ENCODE assay signal across 24 cellular contexts in the genomic region with DNA sequence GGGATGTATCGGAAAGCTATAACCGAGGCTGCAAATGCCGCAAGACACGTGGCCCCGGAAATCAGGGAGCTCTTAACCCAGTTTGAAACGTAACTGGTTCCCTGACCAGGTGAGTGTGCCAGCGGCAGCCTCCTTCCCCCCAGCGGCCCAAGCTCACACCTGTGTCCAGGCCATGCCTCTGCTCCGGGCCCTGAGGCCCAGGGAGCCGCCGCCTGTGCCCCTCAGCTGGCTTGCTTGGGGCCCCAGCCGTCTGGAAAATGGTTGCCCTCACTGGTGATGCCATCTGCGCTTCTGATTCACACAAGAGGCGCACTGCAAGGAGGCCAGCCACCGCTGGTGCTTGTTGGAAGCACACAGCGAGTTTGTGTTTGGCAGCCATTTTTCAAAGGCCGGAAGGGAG. TPM values are rescaled to one million over a fixed set of nuclear protein-coding genes. Genes with fewer than 3 reads are reported as not detected.
A peak's percentile ranks its signal among the peaks of the same experiment; 100 is the strongest.
DNase-seq lines count a peak whose midpoint lies in the region; ATAC-seq and TF ChIP-seq lines count a peak whose summit lies in the region.
"Had no signal": no experiment of that assay in that cellular context is flagged by ENCODE, and none has a peak within 500 bp of the region (broad histone marks: within the 10 kb centered on the region; RNA-seq: fewer than 3 reads in every experiment).

No MANE protein-coding gene starts in this region.

- no peak for TF ChIP-seq EP300 in transverse colon (IDR thresholded peaks at IDR 0.05; ENCODE audit: low read depth)

- no peak for ATAC-seq in heart right ventricle
- no peak for ATAC-seq in HG02588 (IDR thresholded peaks at IDR 0.05; ENCODE audit: unreplicated experiment)
- ATAC-seq: A549; GM12878; naive thymus-derived CD8-positive, alpha-beta T cell; PC-3 had no signal

- H3K9ac ChIP-seq in colonic mucosa (ENCODE audit: low read depth in 2 of 2, low read length in 2 of 2), result peak overlapping the region in 1 of 2 donors; percentile 97

- no peaks in the 10 kb centered on the region for H3K27me3 ChIP-seq in left ventricle myocardium inferior (ENCODE audit: low read depth)
- H3K27me3 ChIP-seq in heart right ventricle, result no peaks in the 10 kb centered on the region
- H3K27me3 ChIP-seq in colonic mucosa, result no peaks in the 10 kb centered on the region
- H3K27me3 ChIP-seq in transverse colon, result no peaks in the 10 kb centered on the region
- H3K27me3 ChIP-seq: SJSA1 had no signal

- no peaks in the 10 kb centered on the region for H3K9me3 Mint-ChIP-seq in nephron
- H3K9me3 Mint-ChIP-seq: CD14-positive monocyte; memory B cell; naive thymus-derived CD8-positive, alpha-beta T cell had no signal

- H3K36me3 ChIP-seq in left ventricle myocardium inferior, result peaks cover 19% of the 10 kb centered on the region
- H3K36me3 ChIP-seq in heart right ventricle, result peaks cover 0 to 26% (median 11%) of the 10 kb centered on the region in 9 donors
- peaks cover 21% of the 10 kb centered on the region for H3K36me3 ChIP-seq in colonic mucosa
- H3K36me3 ChIP-seq in transverse colon, result peaks cover 0 to 21% (median 6%) of the 10 kb centered on the region in 4 donors
- H3K36me3 ChIP-seq: SJSA1 had no signal

- H3K9me3 ChIP-seq in left ventricle myocardium inferior (replicated peaks), result no peaks in the 10 kb centered on the region
- no peaks in the 10 kb centered on the region for H3K9me3 ChIP-seq in heart right ventricle
- H3K9me3 ChIP-seq in colonic mucosa, result no peaks in the 10 kb centered on the region
- H3K9me3 ChIP-seq in transverse colon, result no peaks in the 10 kb centered on the region
- H3K9me3 ChIP-seq: A549, SJSA1 had no signal

- TF ChIP-seq POLR2A in transverse colon (IDR thresholded peaks at IDR 0.05), result no peak

- H3K27ac Mint-ChIP-seq in nephron, result peak overlapping the region in 2 of 3 experiments; percentile 57 to 77

- in situ Hi-C loops in transverse colon (cut with MboI; ENCODE audit: low pct_ligation_motif_present in 1 of 4, low pct_unique_long_range_greater_than_20kb in 1 of 4, low sequenced_read_pairs in 3 of 4), result no loop called here

- H3K4me1 ChIP-seq in left ventricle myocardium inferior, result peaks cover 45% of the 10 kb centered on the region
- H3K4me1 ChIP-seq in heart right ventricle, result peaks cover 12 to 46% (median 32%) of the 10 kb centered on the region in 9 donors
- peaks cover 38% of the 10 kb centered on the region for H3K4me1 ChIP-seq in colonic mucosa
- H3K4me1 ChIP-seq in transverse colon, result peaks cover 47 to 81% (median 70%) of the 10 kb centered on the region in 4 donors
- H3K4me1 ChIP-seq: SJSA1 had no signal

- no peak for DNase-seq in left ventricle myocardium inferior
- DNase-seq in heart right ventricle, result no peak
- no peak for DNase-seq in colonic mucosa
- no peak for DNase-seq in transverse colon
- DNase-seq in DMS153 (lab: John Stamatoyannopoulos, UW), result no peak
- DNase-seq in cerebellar nuclear complex (lab: John Stamatoyannopoulos, UW), result no peak
- DNase-seq: activated CD4-positive, alpha-beta T cell treated with anti-CD3 and anti-CD28 coated beads, Interleukin-2, amount 50 U/mL, for 48 hours; activated effector memory CD4-positive, alpha-beta T cell treated with anti-CD3 and anti-CD28 coated beads, Interleukin-2, amount 50 U/mL, for 16 hours; dermis blood vessel endothelial cell; hippocampal formation; islet precursor cell; MV-4-11; naive thymus-derived CD8-positive, alpha-beta T cell; NCI-H1694 treated with DMSO at 0.1 percent for 48 hours; NCI-H345; PC-3; T-helper 2 cell had no signal

- H3K27ac ChIP-seq in left ventricle myocardium inferior (replicated peaks), result peak overlapping the region; percentile 86
- peak overlapping the region in 1 of 10 donors; percentile 52 for H3K27ac ChIP-seq in heart right ventricle
- peak overlapping the region; percentile 94 for H3K27ac ChIP-seq in colonic mucosa
- peak overlapping the region; percentile 92 to 97 (median 95) for H3K27ac ChIP-seq in transverse colon
- H3K27ac ChIP-seq: A549, SJSA1 had no signal

- 88 to 96% methylated on average over 17 of the region's 17 CpGs for WGBS in heart right ventricle, 2 donors
- 94 to 98% methylated on average over 8 to 17 of the region's 17 CpGs for WGBS in transverse colon (ENCODE audit: low coverage in 1 of 2), 2 donors

- H3K4me3 Mint-ChIP-seq in nephron, result no peak overlapping the region
- H3K4me3 Mint-ChIP-seq: CD14-positive monocyte, memory B cell had no signal

- H3K27me3 Mint-ChIP-seq in nephron (ENCODE audit: low read depth), result no peaks in the 10 kb centered on the region
- H3K27me3 Mint-ChIP-seq: memory B cell; naive thymus-derived CD8-positive, alpha-beta T cell had no signal

- H3K36me3 Mint-ChIP-seq in nephron (ENCODE audit: low read depth), result peaks cover 11% of the 10 kb centered on the region

- TF ChIP-seq CTCF in left ventricle myocardium inferior (IDR thresholded peaks at IDR 0.05; ENCODE audit: borderline replicate concordance) (no peak), heart right ventricle (IDR thresholded peaks at IDR 0.05) (no peak), colonic mucosa (IDR thresholded peaks at IDR 0.05) (no peak), nephron (IDR thresholded peaks at IDR 0.05; ENCODE audit: unreplicated experiment in 3 of 3) (no peak), transverse colon (IDR thresholded peaks at IDR 0.05) (no peak)

- H3K4me3 ChIP-seq in left ventricle myocardium inferior (no peak overlapping the region), heart right ventricle (no peak overlapping the region), colonic mucosa (no peak overlapping the region), transverse colon (no peak overlapping the region)
- H3K4me3 ChIP-seq: A549, GM12878, SJSA1 had no signal

- peaks cover 22% of the 10 kb centered on the region for H3K4me1 Mint-ChIP-seq in nephron

- intact Hi-C loops in left ventricle myocardium inferior (cut with micrococcal nuclease) (no loop called here), heart right ventricle (cut with DNase I) (no loop called here), colonic mucosa (cut with DNase I) (no loop called here), transverse colon (cut with DNase I; ENCODE audit: low total_unique reads) (no loop called here)

RNA-seq across cellular contexts. Expression of gene PWWP2B, which starts 9.2 kb away (rescaled TPM):
- total RNA-seq in left ventricle myocardium inferior (17.2 TPM), heart right ventricle (10 to 100 TPM; 11.1 to 21.3 (median 15.1) TPM), colonic mucosa (10 to 100 TPM; 33.8 to 61.0 TPM), transverse colon (100 to 1,000 TPM in 1 of 4 donors, 10 to 100 TPM in 3; 45.9 to 129 (median 61.2) TPM)
- polyA plus RNA-seq in heart right ventricle, result 10 to 100 TPM; 11.9 to 15.3 TPM
